Comparison of ENCODE assay signal across 28 cellular contexts in genomic region chr1:117372863-117373412, GRCh38. TPM values are rescaled to one million over a fixed set of nuclear protein-coding genes. Genes with fewer than 3 reads are reported as not detected.
DNase-seq lines count a peak whose midpoint lies in the region; ATAC-seq and TF ChIP-seq lines count a peak whose summit lies in the region.
"Had no signal": no experiment of that assay in that cellular context is flagged by ENCODE, and none has a peak within 500 bp of the region (broad histone marks: within the 10 kb centered on the region; RNA-seq: fewer than 3 reads in every experiment).

No MANE protein-coding gene starts in this region.

- no CpG with 5 or more reads among the region's 5 CpGs for WGBS in mesendoderm (ENCODE audit: extremely low coverage, insufficient coverage, low lambda C conversion rate)

- H3K23ac ChIP-seq in mesendoderm (ENCODE audit: low read length): no peak overlapping the region

- H2BK15ac ChIP-seq in mesendoderm (replicated peaks; ENCODE audit: low read depth): no peak overlapping the region

- no peak overlapping the region for H3K27ac ChIP-seq in CD4-positive, CD25-positive, alpha-beta regulatory T cell (ENCODE audit: insufficient read depth, low read length, poor library complexity, severe bottlenecking)
- no peak overlapping the region for H3K27ac ChIP-seq in PC-3 (ENCODE audit: low read length)
- H3K27ac ChIP-seq in mesendoderm (ENCODE audit: low read depth, low read length): no peak overlapping the region
- H3K27ac ChIP-seq in ascending aorta: no peak overlapping the region
- H3K27ac ChIP-seq: BLaER1, epithelial cell of prostate, heart left ventricle, ovary, SJSA1, suprapubic skin had no signal

- no peak for DNase-seq in CD4-positive, CD25-positive, alpha-beta regulatory T cell
- DNase-seq in ELR (ENCODE audit: low read depth) (peak; percentile 35), PC-3 (peak; percentile 34), mesendoderm (no peak), ascending aorta (ENCODE audit: low spot score in 2 of 2) (no peak), AML-193 (lab: John Stamatoyannopoulos, UW) (no peak)
- no peak for DNase-seq in activated effector memory CD4-positive, alpha-beta T cell treated with Interleukin-2 at 50 U/mL for 16 hours
- DNase-seq: ACHN; activated naive CD4-positive, alpha-beta T cell treated with Interleukin-2 at 50 U/mL for 16 hours; activated T-cell treated with anti-CD3 and anti-CD28 coated beads, Interleukin-2, amount 50 U/mL, for 1 hour; anterior cingulate cortex; cerebellar nuclear complex; GOT3; heart left ventricle; mesenchymal stem cell; naive B cell; NCI-H1048; NCI-H1694 treated with DMSO at 0.1 percent for 48 hours; NCI-H2171 treated with DMSO at 0.1 percent for 48 hours; NCI-H524 treated with DMSO at 0.1 percent for 48 hours; ovary had no signal

- H4K8ac ChIP-seq in mesendoderm (ENCODE audit: low read depth, low read length): no peak overlapping the region

- peak overlapping the region; percentile 44 to 75 (median 66) for H3K4me3 Mint-ChIP-seq in CD4-positive, CD25-positive, alpha-beta regulatory T cell
- H3K4me3 Mint-ChIP-seq: stimulated activated effector memory CD8-positive, alpha-beta T cell treated with anti-CD3 and anti-CD28 coated beads, Interleukin-12 subunit alpha, Interleukin-12 subunit beta, amount 100 ng/mL, for 72 hours; T-helper 1 cell treated with Interleukin-12 subunit alpha and Interleukin-12 subunit beta and Interleukin-4 antibody, amounts not matched to agents 30 μg/mL and 1 μg/mL, for 36 hours had no signal

- peak overlapping the region in 2 of 3 donors; percentile 0 to 6 for H3K27ac Mint-ChIP-seq in CD4-positive, CD25-positive, alpha-beta regulatory T cell
- H3K27ac Mint-ChIP-seq: stimulated activated effector memory CD8-positive, alpha-beta T cell treated with anti-CD3 and anti-CD28 coated beads, Interleukin-12 subunit alpha, Interleukin-12 subunit beta, amount 100 ng/mL, for 72 hours; T-helper 1 cell treated with Interleukin-12 subunit alpha and Interleukin-12 subunit beta and Interleukin-4 antibody, amounts not matched to agents 30 μg/mL and 1 μg/mL, for 36 hours had no signal

- TF ChIP-seq CTCF in PC-3 (conservative IDR thresholded peaks at IDR 0.05; ENCODE audit: low read depth, low read length): no peak
- no peak for TF ChIP-seq CTCF in ascending aorta (IDR thresholded peaks at IDR 0.05)

- H2AK5ac ChIP-seq in mesendoderm (ENCODE audit: low read length): no peak overlapping the region

- peaks cover 48 to 74% (median 51%) of the 10 kb centered on the region in 4 donors for H3K4me1 Mint-ChIP-seq in CD4-positive, CD25-positive, alpha-beta regulatory T cell

- intact Hi-C loops in PC-3 (cut with micrococcal nuclease) (loop anchor here (5.0 kb wide), 2 partner anchors 44 to 134 kb away; no protein-coding TSS in a partner anchor), ascending aorta (cut with DNase I) (no loop called here)

- H3K79me1 ChIP-seq in mesendoderm (ENCODE audit: low read length): peaks cover 7% of the 10 kb centered on the region

- H3K9me3 Mint-ChIP-seq in CD4-positive, CD25-positive, alpha-beta regulatory T cell: peaks cover 0 to 2% (median 0%) of the 10 kb centered on the region in 7 donors
- H3K9me3 Mint-ChIP-seq: naive B cell; stimulated activated effector memory CD8-positive, alpha-beta T cell treated with anti-CD3 and anti-CD28 coated beads, Interleukin-12 subunit alpha, Interleukin-12 subunit beta, amount 100 ng/mL, for 72 hours; T-helper 1 cell treated with Interleukin-12 subunit alpha and Interleukin-12 subunit beta and Interleukin-4 antibody, amounts not matched to agents 30 μg/mL and 1 μg/mL, for 36 hours had no signal

- peaks cover 7% of the 10 kb centered on the region for H3K36me3 Mint-ChIP-seq in CD4-positive, CD25-positive, alpha-beta regulatory T cell
- H3K36me3 Mint-ChIP-seq: stimulated activated effector memory CD8-positive, alpha-beta T cell treated with anti-CD3 and anti-CD28 coated beads, Interleukin-12 subunit alpha, Interleukin-12 subunit beta, amount 100 ng/mL, for 72 hours had no signal

- CTCF ChIA-PET in PC-3 (lab: Charles Lee): no interaction called here

- peaks cover 5% of the 10 kb centered on the region for H3K36me3 ChIP-seq in CD4-positive, CD25-positive, alpha-beta regulatory T cell (ENCODE audit: control insufficient read depth, insufficient read depth, low read length)
- H3K36me3 ChIP-seq in PC-3 (ENCODE audit: low read depth, low read length) (no peaks in the 10 kb centered on the region), mesendoderm (ENCODE audit: control insufficient read depth, insufficient read depth, low read length) (no peaks in the 10 kb centered on the region), ascending aorta (no peaks in the 10 kb centered on the region)
- H3K36me3 ChIP-seq: heart left ventricle, ovary, SJSA1, suprapubic skin had no signal

- no peak overlapping the region for H2AFZ ChIP-seq in PC-3 (ENCODE audit: low read length)

- no peaks in the 10 kb centered on the region for H3K9me3 ChIP-seq in CD4-positive, CD25-positive, alpha-beta regulatory T cell (ENCODE audit: control insufficient read depth in 2 of 2, low read length in 2 of 2)
- H3K9me3 ChIP-seq in PC-3 (ENCODE audit: low read length): no peaks in the 10 kb centered on the region
- no peaks in the 10 kb centered on the region for H3K9me3 ChIP-seq in ascending aorta
- H3K9me3 ChIP-seq: ovary, SJSA1, suprapubic skin had no signal

- peak overlapping the region; percentile 92 for H3K4me3 ChIP-seq in CD4-positive, CD25-positive, alpha-beta regulatory T cell (ENCODE audit: low read depth, low read length)
- H3K4me3 ChIP-seq in PC-3 (ENCODE audit: low read length) (no peak overlapping the region), mesendoderm (ENCODE audit: low read length) (no peak overlapping the region), ascending aorta (no peak overlapping the region)
- H3K4me3 ChIP-seq: BLaER1, heart left ventricle, ovary, SJSA1, suprapubic skin had no signal

- no peaks in the 10 kb centered on the region for H3K27me3 ChIP-seq in CD4-positive, CD25-positive, alpha-beta regulatory T cell (ENCODE audit: control insufficient read depth, insufficient read depth, low read length)
- H3K27me3 ChIP-seq in PC-3 (ENCODE audit: low read length) (no peaks in the 10 kb centered on the region), mesendoderm (ENCODE audit: insufficient read depth, low read length, poor library complexity) (no peaks in the 10 kb centered on the region), ascending aorta (no peaks in the 10 kb centered on the region)
- H3K27me3 ChIP-seq: BLaER1, heart left ventricle, ovary, SJSA1, suprapubic skin had no signal

- peaks cover 95% of the 10 kb centered on the region for H3K79me2 ChIP-seq in PC-3 (ENCODE audit: low read length)
- peaks cover 11% of the 10 kb centered on the region for H3K79me2 ChIP-seq in mesendoderm (ENCODE audit: control insufficient read depth, insufficient read depth, low read length)

- no peaks in the 10 kb centered on the region for H3K9me2 ChIP-seq in PC-3 (replicated peaks; ENCODE audit: low read length)

- no peak overlapping the region for H3K18ac ChIP-seq in mesendoderm (ENCODE audit: low read length)

- POLR2A ChIA-PET in PC-3 (lab: Charles Lee; ENCODE audit: unreplicated experiment): no interaction called here

- 0 out of 2 replicates have a peak overlapping the region, but pooled peaks have one; percentile 1 for H3K4me2 ChIP-seq in PC-3 (ENCODE audit: low read length)
- no peak overlapping the region for H3K4me2 ChIP-seq in mesendoderm (ENCODE audit: low read length)
- H3K4me2 ChIP-seq: BLaER1 had no signal

- H3K27me3 Mint-ChIP-seq in CD4-positive, CD25-positive, alpha-beta regulatory T cell: no peaks in the 10 kb centered on the region
- H3K27me3 Mint-ChIP-seq: naive B cell had no signal

- H3K4ac ChIP-seq in mesendoderm (ENCODE audit: low read depth, low read length): no peak overlapping the region

- no TSS peak for BruUV-seq in PC-3 (replicated peaks; lab: Mats Ljungman, UMichigan)

- H2BK120ac ChIP-seq in mesendoderm (ENCODE audit: low read depth, low read length): no peak overlapping the region

- H3K9ac ChIP-seq in PC-3 (ENCODE audit: low read length) (no peak overlapping the region), mesendoderm (ENCODE audit: low read length) (no peak overlapping the region)
- H3K9ac ChIP-seq: BLaER1 had no signal

- no peaks in the 10 kb centered on the region for H3F3A ChIP-seq in PC-3 (ENCODE audit: low read length, unreplicated experiment)

- H4K5ac ChIP-seq in mesendoderm (ENCODE audit: low read length): no peak overlapping the region

- ATAC-seq in CD4-positive, CD25-positive, alpha-beta regulatory T cell (ENCODE audit: low read depth in 2 of 2): no peak
- ATAC-seq in PC-3 (no peak; the same call in 1 of the 2 replicates), esophagus mucosa (peak; percentile 66)
- ATAC-seq: heart left ventricle; stimulated activated effector memory CD8-positive, alpha-beta T cell treated with anti-CD3 and anti-CD28 coated beads, Interleukin-12 subunit alpha, Interleukin-12 subunit beta, amount 100 ng/mL, for 72 hours had no signal

- H2BK5ac ChIP-seq in mesendoderm (ENCODE audit: low read length): no peak overlapping the region

- H3K4me1 ChIP-seq in CD4-positive, CD25-positive, alpha-beta regulatory T cell (ENCODE audit: control insufficient read depth, insufficient read depth, low read length, poor library complexity, severe bottlenecking): peaks cover 65% of the 10 kb centered on the region
- peaks cover 31% of the 10 kb centered on the region for H3K4me1 ChIP-seq in PC-3 (ENCODE audit: insufficient read depth, low read length)
- H3K4me1 ChIP-seq in mesendoderm (ENCODE audit: control insufficient read depth, low read depth, low read length): peaks cover 4% of the 10 kb centered on the region
- H3K4me1 ChIP-seq in ascending aorta: peaks cover 5 to 7% of the 10 kb centered on the region in 2 donors

- peaks cover 32% of the 10 kb centered on the region for H4K20me1 ChIP-seq in PC-3 (ENCODE audit: low read length)

- H3K56ac ChIP-seq in mesendoderm (ENCODE audit: low read length): no peak overlapping the region

RNA-seq across cellular contexts. Expression of gene MAN1A2, which starts 5.7 kb away (rescaled TPM):
- 113 TPM for total RNA-seq in CD4-positive, CD25-positive, alpha-beta regulatory T cell
- 10 to 100 TPM; 27.2 to 50.2 (median 42.2) TPM for polyA plus RNA-seq in CD4-positive, CD25-positive, alpha-beta regulatory T cell
- 18.0 and 21.1 TPM in 2 replicates for total RNA-seq in PC-3 (2014; rRNA removed)
- 26.5 TPM for total RNA-seq in esophagus mucosa
- polyA plus RNA-seq in mesendoderm (2013, experiment 1 of 2): 11.7 TPM
- polyA plus RNA-seq in mesendoderm (2013, experiment 2 of 2): 11.6 TPM
- total RNA-seq in ascending aorta: 25.4 TPM

Comparison
In these comparisons a context has a peak if more than half of its experiments do, and no peak if none do; other contexts are left out.
1. DNase-seq: peak in ELR (single experiment) and PC-3 (single experiment); none in CD4-positive, CD25-positive, alpha-beta regulatory T cell (0 of 3), mesendoderm (single experiment), activated effector memory CD4-positive, alpha-beta T cell treated with Interleukin-2 at 50 U/mL for 16 hours (single experiment), ascending aorta (0 of 2) and AML-193 (0 of 2).